ENCODE assay signal across 12 cellular contexts in genomic region chr3:45997942-45998341, GRCh38. TPM values are rescaled to one million over a fixed set of nuclear protein-coding genes. Genes with fewer than 3 reads are reported as not detected.
"Had no signal": no experiment of that assay in that cellular context is flagged by ENCODE, and none has a peak within 500 bp of the region (broad histone marks: within the 10 kb centered on the region; RNA-seq: fewer than 3 reads in every experiment).

No MANE protein-coding gene starts in this region.

- H3K4me3 ChIP-seq: GM23248, GM23338, HAP-1 had no signal

- H3K27ac Mint-ChIP-seq: GM23338, H9, HFFc6 had no signal

- FAIRE-seq: H1, H54 had no signal

- H3K4me2 ChIP-seq: GM23338 had no signal

- H3K9me3 ChIP-seq: HAP-1 had no signal

- H2AFZ ChIP-seq: GM23248, GM23338 had no signal

- H3K27ac ChIP-seq: GM23248 had no signal

- H3K4me3 Mint-ChIP-seq: GM23338, H9, HFFc6 had no signal

- H3K9me3 Mint-ChIP-seq: GM23338, H9, HFFc6 had no signal

- DNase-seq: GM23248, GOT3, H7, H9, HCEC 1CT, HFFc6 had no signal

- H3K9ac ChIP-seq: GM23248 had no signal

- ATAC-seq: GM23338, HCT116 had no signal

RNA-seq across cellular contexts. Expression of gene XCR1, which starts 29.3 kb away (rescaled TPM):
- total RNA-seq: GM23248, GM23338, H1, H4, H7, H9, HFFc6 had no signal
- polyA plus RNA-seq: GM23248, GM23338 had no signal

RNA-seq across cellular contexts. Expression of gene CXCR6, which starts 54.7 kb away (rescaled TPM):
- total RNA-seq: GM23248, GM23338, H1, H4, H7, H9, HFFc6 had no signal
- polyA plus RNA-seq: GM23248, H1 had no signal
